11 cellular contexts compared by ENCODE assay signal in the genomic region with DNA sequence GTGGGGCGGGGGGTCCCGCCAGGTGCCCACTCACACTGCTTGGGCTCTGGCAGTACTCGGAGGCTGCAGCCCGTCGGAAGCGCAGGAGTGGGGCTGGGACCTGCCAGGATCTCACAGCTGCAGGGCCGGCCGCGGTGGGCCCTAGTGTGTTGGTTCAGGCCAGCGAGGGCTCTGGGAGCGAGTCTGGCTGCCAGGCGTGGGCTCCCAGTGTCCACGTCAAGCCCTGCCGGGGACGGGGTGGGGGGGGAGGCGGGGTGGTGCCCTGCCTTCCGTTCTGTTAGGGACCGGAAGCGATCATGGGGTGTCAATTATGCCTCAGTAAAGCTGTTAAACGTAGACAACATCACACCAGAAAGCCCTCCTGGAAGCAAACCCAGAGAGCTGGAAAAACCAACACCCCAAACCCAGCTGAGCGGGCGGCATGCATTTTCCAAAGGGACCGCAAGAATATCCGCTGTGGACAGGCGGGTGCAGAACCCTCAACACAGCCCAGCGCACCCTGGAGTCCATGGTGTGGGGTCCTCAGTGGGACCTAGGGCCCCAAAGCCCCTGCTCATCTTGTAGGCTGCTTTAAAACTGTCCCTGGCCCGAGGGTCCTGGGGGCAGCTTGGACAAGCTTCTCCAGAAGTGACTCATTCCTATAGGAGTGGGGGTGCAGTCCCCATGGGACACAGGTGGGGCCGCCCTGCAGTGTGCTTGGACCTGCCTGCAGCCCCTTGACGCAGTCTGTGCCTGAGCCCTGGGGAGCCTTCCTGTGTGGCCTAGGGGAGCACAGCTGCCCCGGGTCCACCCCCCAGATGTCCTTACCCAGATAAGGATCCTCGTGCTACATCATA. TPM values are rescaled to one million over a fixed set of nuclear protein-coding genes. Genes with fewer than 3 reads are reported as not detected.
DNase-seq lines count a peak whose midpoint lies in the region; ATAC-seq, FAIRE-seq and TF ChIP-seq lines count a peak whose summit lies in the region.
"Had no signal": no experiment of that assay in that cellular context is flagged by ENCODE, and none has a peak within 500 bp of the region (broad histone marks: within the 10 kb centered on the region; RNA-seq: fewer than 3 reads in every experiment).

No MANE protein-coding gene starts in this region.

- no peak overlapping the region for H3K9ac ChIP-seq in SK-N-SH
- no peak overlapping the region for H3K9ac ChIP-seq in HUES6 (ENCODE audit: low read length)
- H3K9ac ChIP-seq in H1 (replicated peaks in 1 of 4; ENCODE audit: extremely low read depth in 1 of 4, low read depth in 3 of 4, low read length in 3 of 4): no peak overlapping the region

- intact Hi-C loops in psoas muscle (cut with DNase I): no loop called here

- TF ChIP-seq CTCF in SK-N-SH (IDR thresholded peaks at IDR 0.05) (no peak), H1 (IDR thresholded peaks at IDR 0.05; ENCODE audit: control extremely low read depth in 1 of 3, insufficient read depth in 1 of 3, low read depth in 1 of 3, low read length in 3 of 3) (no peak), psoas muscle (IDR thresholded peaks at IDR 0.05) (no peak)

- H3K36me3 ChIP-seq in SK-N-SH (replicated peaks in 1 of 2; ENCODE audit: control insufficient read depth in 1 of 2, insufficient read depth in 2 of 2, low read length in 1 of 2) (no peaks in the 10 kb centered on the region), HUES6 (ENCODE audit: control insufficient read depth, insufficient read depth, low read length) (peaks cover 4% of the 10 kb centered on the region; the same call in 1 of the 2 replicates), H1 (ENCODE audit: control insufficient read depth in 2 of 4, insufficient read depth in 4 of 4, low read length in 3 of 4) (no peaks in the 10 kb centered on the region; a peak in 1 of 8 replicates), psoas muscle (ENCODE audit: insufficient read depth in 1 of 2, low read depth in 1 of 2) (no peaks in the 10 kb centered on the region)
- H3K36me3 ChIP-seq: colonic mucosa had no signal

- H3F3A ChIP-seq in SK-N-SH (replicated peaks; ENCODE audit: insufficient read depth): no peaks in the 10 kb centered on the region

- H3K79me1 ChIP-seq in H1 (ENCODE audit: low read depth, low read length): peaks cover 16% of the 10 kb centered on the region

- H4K5ac ChIP-seq in H1 (ENCODE audit: insufficient read length, low read depth, low read length): no peak overlapping the region

- no peak overlapping the region for H4K91ac ChIP-seq in H1 (replicated peaks; ENCODE audit: insufficient read length, low read length)

- no peaks in the 10 kb centered on the region for H3K9me2 ChIP-seq in SK-N-SH

- no peak for TF ChIP-seq RAD21 in SK-N-SH (IDR thresholded peaks at IDR 0.05; ENCODE audit: low read length)
- no peak for TF ChIP-seq RAD21 in H1 (IDR thresholded peaks at IDR 0.05 in 1 of 2, conservative IDR thresholded peaks at IDR 0.05 in 1 of 2; ENCODE audit: low read depth in 2 of 2, low read length in 2 of 2)

- peak overlapping the region; percentile 60; the same call in 1 of the 2 replicates for H3K18ac ChIP-seq in H1 (ENCODE audit: extremely low read depth, low read length)

- no peak for TF ChIP-seq POLR2A in H1 (IDR thresholded peaks at IDR 0.05; ENCODE audit: control extremely low read depth in 1 of 2, low read depth in 2 of 2, low read length in 2 of 2)

- TF ChIP-seq EP300 in SK-N-SH (IDR thresholded peaks at IDR 0.05; ENCODE audit: borderline replicate concordance in 1 of 2, low read depth in 1 of 2, low read length in 1 of 2) (no peak), H1 (IDR thresholded peaks at IDR 0.05; ENCODE audit: borderline replicate concordance in 1 of 2, low read depth in 2 of 2, low read length in 2 of 2) (no peak)

- no peak overlapping the region for H3K23ac ChIP-seq in H1 (ENCODE audit: insufficient read length)

- no peak for FAIRE-seq in H1 (lab: Jason Lieb, UNC)

- H4K8ac ChIP-seq in H1 (ENCODE audit: extremely low read depth, insufficient read depth, low read length): 0 out of 2 replicates have a peak overlapping the region, but pooled peaks have one; percentile 36

- no peak overlapping the region for H2AK5ac ChIP-seq in H1 (ENCODE audit: low read depth, low read length)

- H3K4me1 ChIP-seq in SK-N-SH (ENCODE audit: control insufficient read depth in 1 of 2, insufficient read depth in 2 of 2, low read depth in 1 of 2, low read length in 1 of 2): peaks cover 3 to 47% of the 10 kb centered on the region in 2 experiments; a peak in 2 of 4 replicates
- peaks cover 59% of the 10 kb centered on the region for H3K4me1 ChIP-seq in HUES6 (ENCODE audit: control insufficient read depth, insufficient read depth, low read length)
- H3K4me1 ChIP-seq in H1 (replicated peaks in 1 of 4; ENCODE audit: control insufficient read depth in 3 of 4, insufficient read depth in 4 of 4, low read length in 3 of 4): peaks cover 7 to 41% (median 28%) of the 10 kb centered on the region in 4 experiments
- peaks cover 26% of the 10 kb centered on the region for H3K4me1 ChIP-seq in psoas muscle

- CTCF ChIA-PET in SK-N-SH (lab: Yijun Ruan, JAX): interaction anchor here (0.7 to 2.3 kb wide), 8 partner anchors 11 to 436 kb away, joined by 3 to 13 read pairs (median 5); no protein-coding TSS in a partner anchor
- CTCF ChIA-PET in H1 (lab: Charles Lee; ENCODE audit: partially characterized antibody): interaction anchor here (0.7 to 2.1 kb wide), 10 partner anchors 28 to 873 kb away, joined by 3 to 9 read pairs (median 3); no protein-coding TSS in a partner anchor

- H3K4me2 ChIP-seq in SK-N-SH (no peak overlapping the region; the same call in 1 of the 2 replicates), H1 (ENCODE audit: insufficient read depth in 1 of 2, low read depth in 2 of 2, low read length in 2 of 2) (peak overlapping the region; percentile 66 to 85)

- H3K9me3 ChIP-seq in SK-N-SH (no peaks in the 10 kb centered on the region), HUES6 (ENCODE audit: control insufficient read depth, insufficient read depth, low read depth, low read length) (no peaks in the 10 kb centered on the region), H1 (ENCODE audit: insufficient read depth in 2 of 2, low read depth in 1 of 2, low read length in 1 of 2) (no peaks in the 10 kb centered on the region), psoas muscle (no peaks in the 10 kb centered on the region)
- H3K9me3 ChIP-seq: colonic mucosa had no signal

- 93% methylated on average over 5 of the region's 31 CpGs for WGBS in SK-N-SH (ENCODE audit: low lambda C conversion rate)
- WGBS in H1 (ENCODE audit: extremely low coverage in 1 of 2, insufficient coverage in 1 of 2, insufficient read length in 1 of 2, insufficient replicate concordance in 2 of 2, low coverage in 1 of 2, low lambda C conversion rate in 2 of 2, missing lambda C conversion rate in 1 of 2), 2 experiments: 78% methylated on average over 29 of the region's 31 CpGs; no CpG with 5 or more reads in 1 of the 2 experiments
- 79 to 84% (median 79%) methylated on average over 29 to 31 of the region's 31 CpGs for WGBS in psoas muscle, 3 donors

- H3K56ac ChIP-seq in H1 (replicated peaks; ENCODE audit: insufficient read length, low read depth, low read length): no peak overlapping the region

- peak; percentile 41 for DNase-seq in SK-N-SH
- peak in 1 of 2 experiments; percentile 58 for DNase-seq in H1 (ENCODE audit: low read depth in 1 of 2, low spot score in 2 of 2)
- no peak for DNase-seq in psoas muscle
- no peak for DNase-seq in SIG-M5 treated with dmso at 0.1 percent for 504 hours (lab: John Stamatoyannopoulos, UW; ENCODE audit: unreplicated experiment)
- no peak for DNase-seq in NCI-H1694 treated with DMSO at 0.1 percent for 48 hours (lab: John Stamatoyannopoulos, UW)
- DNase-seq: colonic mucosa; NCI-H226; stimulated activated CD4-positive, alpha-beta T cell treated with anti-CD3 and anti-CD28 coated beads, Interleukin-1b, Interleukin-23, amount 100 ng/mL, for 48 hours had no signal

- no peak overlapping the region for H2BK20ac ChIP-seq in H1 (ENCODE audit: low read length)

- no peak for ATAC-seq in SK-N-SH treated with all-trans-retinoic acid at 6 μM for 48 hours
- no peak for ATAC-seq in psoas muscle
- no peak for ATAC-seq in HG03159 (IDR thresholded peaks at IDR 0.05; ENCODE audit: unreplicated experiment)

- H2AFZ ChIP-seq in SK-N-SH (ENCODE audit: low read depth) (no peak overlapping the region), H1 (ENCODE audit: low read length) (no peak overlapping the region)

- H3K4me3 ChIP-seq in SK-N-SH (ENCODE audit: low read depth in 2 of 2, low read length in 1 of 2): no peak overlapping the region
- H3K4me3 ChIP-seq in HUES6 (ENCODE audit: low read depth, low read length): peak overlapping the region; percentile 66; the same call in 1 of the 2 replicates
- H3K4me3 ChIP-seq in H1 (ENCODE audit: extremely low read depth in 1 of 4, insufficient read depth in 2 of 4, low read depth in 3 of 4, low read length in 4 of 4): peak overlapping the region in 1 of 4 experiments; percentile 79; a peak in 1 of 8 replicates
- H3K4me3 ChIP-seq in psoas muscle: peak overlapping the region; percentile 97

- H3K27me3 ChIP-seq in SK-N-SH (ENCODE audit: insufficient read depth): no peaks in the 10 kb centered on the region
- H3K27me3 ChIP-seq in HUES6 (ENCODE audit: control insufficient read depth, insufficient read depth, low read length): peaks cover 37% of the 10 kb centered on the region
- H3K27me3 ChIP-seq in H1 (replicated peaks in 1 of 4; ENCODE audit: control insufficient read depth in 3 of 4, extremely low read depth in 1 of 4, insufficient read depth in 3 of 4, low read length in 3 of 4): peaks cover 0 to 23% (median 16%) of the 10 kb centered on the region in 4 experiments; a peak in 5 of 7 replicates
- no peaks in the 10 kb centered on the region for H3K27me3 ChIP-seq in psoas muscle (ENCODE audit: insufficient read depth in 3 of 3, low read length in 2 of 3)
- H3K27me3 ChIP-seq: colonic mucosa had no signal

- H2BK120ac ChIP-seq in H1 (replicated peaks; ENCODE audit: low read depth, low read length): no peak overlapping the region

- peaks cover 6% of the 10 kb centered on the region; the same call in 1 of the 2 replicates for H3K79me2 ChIP-seq in SK-N-SH (ENCODE audit: insufficient read depth)
- peaks cover 23 to 29% of the 10 kb centered on the region in 2 experiments for H3K79me2 ChIP-seq in H1 (ENCODE audit: control insufficient read depth in 1 of 2, insufficient read depth in 2 of 2, low read length in 2 of 2)

- H3K27ac ChIP-seq in SK-N-SH (ENCODE audit: low read depth in 2 of 2, low read length in 1 of 2) (no peak overlapping the region), HUES6 (ENCODE audit: low read depth, low read length) (no peak overlapping the region), H1 (ENCODE audit: low read depth, low read length) (no peak overlapping the region), psoas muscle (no peak overlapping the region)
- H3K27ac ChIP-seq: colonic mucosa had no signal

- no peak overlapping the region for H2BK15ac ChIP-seq in H1 (ENCODE audit: low read length)

- POLR2A ChIA-PET in SK-N-SH (lab: Yijun Ruan, JAX): interaction anchor here (0.6 kb wide), 1 partner anchor 403 kb away, joined by 3 read pairs; no protein-coding TSS in a partner anchor
- POLR2A ChIA-PET in H1 (lab: Charles Lee; ENCODE audit: partially characterized antibody): interaction anchor here (1.0 to 1.4 kb wide), 3 partner anchors 44 to 57 kb away, joined by 3 to 4 read pairs (median 3); no protein-coding TSS in a partner anchor

- no peak overlapping the region for H2BK5ac ChIP-seq in H1 (ENCODE audit: low read depth, low read length)

- H3K23me2 ChIP-seq in H1 (ENCODE audit: low read depth, low read length): peaks cover 21% of the 10 kb centered on the region; the same call in 1 of the 2 replicates

- H2BK12ac ChIP-seq in H1 (ENCODE audit: low read depth, low read length): peak overlapping the region; percentile 27; the same call in 1 of the 2 replicates

- no peak overlapping the region for H3K14ac ChIP-seq in H1 (ENCODE audit: insufficient read length)

- peaks cover 28% of the 10 kb centered on the region for H4K20me1 ChIP-seq in SK-N-SH (ENCODE audit: insufficient read depth)
- peaks cover 20 to 26% of the 10 kb centered on the region in 2 experiments for H4K20me1 ChIP-seq in H1 (replicated peaks in 1 of 2; ENCODE audit: control insufficient read depth in 1 of 2, insufficient read depth in 2 of 2, low read length in 2 of 2)

- H3K4ac ChIP-seq in H1 (replicated peaks; ENCODE audit: insufficient read length, low read depth, low read length): no peak overlapping the region

RNA-seq across cellular contexts. Expression of gene HS6ST1, which starts 1.3 kb away (rescaled TPM):
- polyA plus RNA-seq in SK-N-SH (2012; rRNA removed): 5.2 and 5.9 TPM in 2 replicates
- 2.9 and 4.9 TPM in 2 replicates for polyA plus RNA-seq in SK-N-SH (2012; cell fraction: cytosol; rRNA removed)
- 3.4 and 3.8 TPM in 2 replicates for polyA plus RNA-seq in SK-N-SH (2012; cell fraction: nucleus; rRNA removed)
- 72.8 and 74.6 TPM in 2 replicates for total RNA-seq in H1 (2021; fragmentation: NEBNext Ultra II Directional; extraction: Animal tissue kit (Norgen Biotek cat#: 25700))
- 37.4 and 61.3 TPM in 2 replicates for polyA plus RNA-seq in H1 (2011; rRNA removed)
- polyA plus RNA-seq in H1 (2011; cell fraction: cytosol; rRNA removed): 37.9 TPM
- polyA plus RNA-seq in H1 (2011; cell fraction: nucleus; rRNA removed): 51.0 TPM
- 44.2 to 60.1 TPM (median 56.3 TPM) in 4 replicates for polyA plus RNA-seq in H1 (2012, experiment 1 of 2)
- polyA plus RNA-seq in H1 (2012, experiment 2 of 2): 57.3 TPM
- polyA plus RNA-seq in H1 (2013, experiment 1 of 2): 41.0 TPM
- 45.1 TPM for polyA plus RNA-seq in H1 (2013, experiment 2 of 2)
- 26.9 and 34.9 TPM in 2 replicates for polyA minus RNA-seq in H1 (2011; rRNA and poly(A)+ RNA removed)
- polyA minus RNA-seq in H1 (2011; cell fraction: cytosol; rRNA and poly(A)+ RNA removed): 49.1 TPM
- polyA minus RNA-seq in H1 (2011; cell fraction: nucleus; rRNA and poly(A)+ RNA removed): 74.6 TPM
- 10 to 100 TPM; 29.3 to 68.7 (median 44.6) TPM for total RNA-seq in psoas muscle
- polyA plus RNA-seq in psoas muscle: 10 to 100 TPM; 13.6 to 90.9 (median 20.0) TPM

Comparison
In these comparisons a context has a peak if more than half of its experiments do, and no peak if none do; other contexts are left out.
1. H3K4me3 ChIP-seq: peak in HUES6 (single experiment) and psoas muscle (single experiment); none in SK-N-SH (0 of 2).